Comparison of ENCODE assay signal across 8 cellular contexts in genomic region chr2:110114801-110115200, GRCh38. TPM values are rescaled to one million over a fixed set of nuclear protein-coding genes. Genes with fewer than 3 reads are reported as not detected.
A peak's percentile ranks its signal among the peaks of the same experiment; 100 is the strongest.
DNase-seq lines count a peak whose midpoint lies in the region; ATAC-seq and TF ChIP-seq lines count a peak whose summit lies in the region.

No MANE protein-coding gene starts in this region.

- H3K36me3 Mint-ChIP-seq in HFFc6 (ENCODE audit: low read depth), result peaks cover 31% of the 10 kb centered on the region
- peaks cover 2% of the 10 kb centered on the region for H3K36me3 Mint-ChIP-seq in T-helper 17 cell (ENCODE audit: low read depth)

- H3K27me3 Mint-ChIP-seq in HFFc6 (ENCODE audit: insufficient read depth), result peaks cover 8% of the 10 kb centered on the region
- peaks cover 67% of the 10 kb centered on the region for H3K27me3 Mint-ChIP-seq in T-helper 17 cell

- DNase-seq in HFFc6 (no peak), T-helper 17 cell (no peak), spleen (no peak), RPMI8226 (no peak), AG08396 (ENCODE audit: low spot score) (no peak), kidney glomerular epithelial cell (lab: John Stamatoyannopoulos, UW) (no peak)

- H3K36me3 ChIP-seq in iPS-15b (ENCODE audit: control insufficient read depth, insufficient read depth, low read length) (no peaks in the 10 kb centered on the region), spleen (no peaks in the 10 kb centered on the region)

- H3K4me1 Mint-ChIP-seq in HFFc6 (ENCODE audit: low read depth) (peaks cover 32% of the 10 kb centered on the region), T-helper 17 cell (no peaks in the 10 kb centered on the region)

- intact Hi-C loops in spleen (cut with DNase I; ENCODE audit: low total_unique reads), result no loop called here

- H3K9me3 Mint-ChIP-seq in HFFc6, result peaks cover 10% of the 10 kb centered on the region; the same call in 1 of the 2 replicates

- no peak overlapping the region for H3K9ac ChIP-seq in iPS-15b (ENCODE audit: low read depth, low read length)

- TF ChIP-seq POLR2A in spleen (IDR thresholded peaks at IDR 0.05), result no peak

- H3K27ac Mint-ChIP-seq in HFFc6 (no peak overlapping the region; the same call in 1 of the 2 replicates), T-helper 17 cell (no peak overlapping the region)

- WGBS in spleen, 5 donors, result 73 to 85% (median 81%) methylated on average over 13 of the region's 13 CpGs

- H3K27ac ChIP-seq in spleen, result peak overlapping the region in 2 of 8 donors; percentile 53 to 58

- H3K4me3 ChIP-seq in iPS-15b (ENCODE audit: low read depth, low read length) (peak overlapping the region; percentile 61), spleen (peak overlapping the region in 7 of 8 donors; percentile 10 to 59 (median 30))

- H3K4me3 Mint-ChIP-seq in HFFc6 (peak overlapping the region; percentile 82), T-helper 17 cell (peak overlapping the region; percentile 37)

- no peak for TF ChIP-seq CTCF in HFFc6 (IDR thresholded peaks at IDR 0.05)
- TF ChIP-seq CTCF in spleen (IDR thresholded peaks at IDR 0.05 in 8 of 11, conservative IDR thresholded peaks at IDR 0.05 in 3 of 11), result no peak

- peaks cover 49% of the 10 kb centered on the region for H3K27me3 ChIP-seq in iPS-15b (ENCODE audit: control insufficient read depth, insufficient read depth, low read length)
- H3K27me3 ChIP-seq in spleen (replicated peaks in 1 of 7), result peaks cover 0 to 42% (median 17%) of the 10 kb centered on the region in 7 donors

- ATAC-seq in T-helper 17 cell (no peak), GM18498 (IDR thresholded peaks at IDR 0.05; ENCODE audit: unreplicated experiment) (no peak)

- H3K9me3 ChIP-seq in T-helper 17 cell (ENCODE audit: control insufficient read depth, low read length, poor library complexity, severe bottlenecking), result no peaks in the 10 kb centered on the region
- no peaks in the 10 kb centered on the region for H3K9me3 ChIP-seq in iPS-15b (ENCODE audit: control insufficient read depth, insufficient read depth, low read length)
- no peaks in the 10 kb centered on the region for H3K9me3 ChIP-seq in spleen

- H3K4me1 ChIP-seq in iPS-15b (ENCODE audit: control insufficient read depth, insufficient read depth, low read length) (peaks cover 4% of the 10 kb centered on the region), spleen (peaks cover 0 to 46% (median 17%) of the 10 kb centered on the region in 6 donors)

RNA-seq across cellular contexts. Expression of gene MALL, which starts 0.8 kb away (rescaled TPM):
- 10 to 100 TPM; 23.7 to 40.9 (median 28.5) TPM for total RNA-seq in HFFc6 (2021; fragmentation: NEBNext Ultra II Directional; extraction: Animal tissue kit (Norgen Biotek cat#: 25700))
- total RNA-seq in T-helper 17 cell (under 1 TPM; 0.12 to 0.13 TPM), spleen (10 to 100 TPM in 2 of 7 donors, 1 to 10 TPM in 5; 6.0 to 14.5 (median 7.2) TPM)
- 1 to 10 TPM; 1.7 to 2.7 (median 2.1) TPM for polyA plus RNA-seq in spleen

Comparison
In these comparisons a context has a peak if more than half of its experiments do, and no peak if none do; other contexts are left out.
1. RNA of gene MALL, which starts 0.8 kb away (total RNA-seq): 23.7 to 40.9 TPM in HFFc6 and 6.0 to 14.5 TPM in spleen; 0.12 to 0.13 TPM in T-helper 17 cell; every median in the first group is over 4 times any median in the second.